24 cellular contexts compared by ENCODE assay signal in the genomic region with DNA sequence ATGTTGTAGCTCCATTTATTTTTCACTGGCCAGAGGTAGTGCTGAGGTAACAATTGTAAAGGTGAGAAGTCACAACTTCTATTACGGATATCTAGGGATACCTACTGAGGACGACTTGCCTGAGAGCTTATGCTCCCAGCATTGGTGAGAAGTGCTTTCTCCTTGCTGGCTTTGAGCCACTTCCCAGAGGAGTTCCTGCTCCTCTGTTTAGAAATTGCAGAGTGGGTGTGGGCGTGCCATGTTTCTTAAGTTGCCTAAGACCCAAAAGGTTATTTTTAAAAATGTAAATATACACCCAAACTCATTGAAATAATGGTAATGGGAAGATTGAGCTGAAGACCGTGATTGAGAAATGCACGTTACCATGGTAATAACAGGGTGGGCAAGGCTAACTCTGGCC. TPM values are rescaled to one million over a fixed set of nuclear protein-coding genes. Genes with fewer than 3 reads are reported as not detected.
"Had no signal": no experiment of that assay in that cellular context is flagged by ENCODE, and none has a peak within 500 bp of the region (broad histone marks: within the 10 kb centered on the region; RNA-seq: fewer than 3 reads in every experiment).

No MANE protein-coding gene starts in this region.

- H3K9ac ChIP-seq: KMS-11 had no signal

- H2AFZ ChIP-seq: PC-9 had no signal

- H3K36me3 ChIP-seq: Peyer's patch, SJSA1 had no signal

- H3K27ac ChIP-seq: KMS-11, PC-9, Peyer's patch, SJSA1, SK-N-MC had no signal

- H3K4me1 ChIP-seq: Peyer's patch, SJSA1 had no signal

- H3K27me3 ChIP-seq: Peyer's patch, SJSA1 had no signal

- H3K9me3 ChIP-seq: Peyer's patch, SJSA1 had no signal

- H3K4me3 ChIP-seq: PC-9, Peyer's patch, SJSA1, SK-N-MC had no signal

- DNase-seq: Kasumi-1, MM.1S, NCI-H1092 treated with DMSO at 0.1 percent for 48 hours, NCI-H1436, NCI-H1694, NCI-H187 treated with DMSO at 0.1 percent for 48 hours, NCI-H2029 treated with DMSO at 0.1 percent for 48 hours, NCI-H2171, NCI-H226, NCI-H446, NCI-H510A, NCI-H524 treated with DMSO at 0.1 percent for 48 hours, NCI-H69, NCI-H774, OCI-M1, PC-9, Peyer's patch, Right ventricle myocardium superior, RPMI8226, SIG-M5 had no signal

- H3K4me2 ChIP-seq: KMS-11, PC-9 had no signal

RNA-seq across cellular contexts. Expression of a gene that starts 17.2 kb away (rescaled TPM):
- total RNA-seq: HT-29, PC-9 had no signal
